Comparison of ENCODE assay signal across 31 cellular contexts in genomic region chr3:10374311-10374710, GRCh38. TPM values are rescaled to one million over a fixed set of nuclear protein-coding genes. Genes with fewer than 3 reads are reported as not detected.
DNase-seq lines count a peak whose midpoint lies in the region; ATAC-seq, FAIRE-seq and TF ChIP-seq lines count a peak whose summit lies in the region.
"Had no signal": no experiment of that assay in that cellular context is flagged by ENCODE, and none has a peak within 500 bp of the region (broad histone marks: within the 10 kb centered on the region; RNA-seq: fewer than 3 reads in every experiment).

No MANE protein-coding gene starts in this region.

- H3K9ac ChIP-seq in HepG2 (ENCODE audit: insufficient read depth, low read depth, low read length) = no peak overlapping the region

- no TSS peak for BruUV-seq in HepG2 (replicated peaks; lab: Mats Ljungman, UMichigan)

- no peaks in the 10 kb centered on the region for H4K20me1 ChIP-seq in HepG2 (ENCODE audit: insufficient read depth, low read length)
- no peaks in the 10 kb centered on the region for H4K20me1 ChIP-seq in osteoblast (ENCODE audit: insufficient read depth, low read length)

- H3K4me1 ChIP-seq in HepG2 (ENCODE audit: insufficient read depth, low read length) = no peaks in the 10 kb centered on the region
- H3K4me1 ChIP-seq in right lobe of liver = no peaks in the 10 kb centered on the region
- H3K4me1 ChIP-seq in osteoblast (ENCODE audit: insufficient read depth, low read length) = peaks cover 19% of the 10 kb centered on the region
- H3K4me1 ChIP-seq in vagina = no peaks in the 10 kb centered on the region
- H3K4me1 ChIP-seq: colonic mucosa, testis, uterus had no signal

- H2AFZ ChIP-seq in HepG2 (ENCODE audit: low read length) = no peak overlapping the region
- H2AFZ ChIP-seq in osteoblast (ENCODE audit: low read length) = peak overlapping the region; percentile 71

- CTCF ChIA-PET in HepG2 (lab: Yijun Ruan, JAX; ENCODE audit: low intra/inter-chr PET ratio, low total read pairs) = no interaction called here

- POLR2A ChIA-PET in HepG2 (lab: Yijun Ruan, JAX) = no interaction called here

- H3K4me3 ChIP-seq in HepG2 (replicated peaks in 1 of 3; ENCODE audit: insufficient read depth in 1 of 3, low read depth in 2 of 3, low read length in 3 of 3) = no peak overlapping the region
- no peak overlapping the region for H3K4me3 ChIP-seq in right lobe of liver
- H3K4me3 ChIP-seq in osteoblast (ENCODE audit: insufficient read depth, low read length) = no peak overlapping the region
- no peak overlapping the region for H3K4me3 ChIP-seq in vagina
- H3K4me3 ChIP-seq: colonic mucosa, left ventricle myocardium inferior, ovary, right atrium auricular region, SJSA1, testis, uterus had no signal

- no peaks in the 10 kb centered on the region for H3K79me2 ChIP-seq in HepG2 (ENCODE audit: insufficient read depth, low read length)
- H3K79me2 ChIP-seq in osteoblast (ENCODE audit: insufficient read depth, low read length) = no peaks in the 10 kb centered on the region

- no peak for FAIRE-seq in HepG2 (lab: Jason Lieb, UNC)
- FAIRE-seq: bronchial epithelial cell, G401.6 had no signal

- TF ChIP-seq EP300 in HepG2 (IDR thresholded peaks at IDR 0.05; ENCODE audit: low read depth in 2 of 2, low read length in 2 of 2) = no peak
- TF ChIP-seq EP300 in HepG2 (CRISPR knock-in tag; IDR thresholded peaks at IDR 0.05; ENCODE audit: borderline replicate concordance) = no peak

- 51% methylated on average over 9 of the region's 11 CpGs for WGBS in HepG2 (ENCODE audit: low lambda C conversion rate)
- 64% methylated on average over 5 of the region's 11 CpGs for WGBS in right lobe of liver (ENCODE audit: insufficient coverage, low coverage, low lambda C conversion rate, missing lambda C conversion rate)

- ATAC-seq in HepG2 (no peak), right lobe of liver (no peak)
- ATAC-seq: activated CD4-positive, CD25-positive, alpha-beta regulatory T cell treated with anti-CD3 and anti-CD28 coated beads, Interleukin-2, amount 50 U/mL, for 24 hours; effector memory CD8-positive, alpha-beta T cell; natural killer cell treated with Interleukin-12 subunit alpha and Interleukin-12 subunit beta and Interleukin-15 and Interleukin-18, amount 100 ng/mL, for 72 hours; stimulated activated memory B cell treated with anti-CD40 and anti-IgM and Interleukin-4, amounts not matched to agents 10 μg/mL and 1 μg/mL and 100 μg/mL, for 72 hours had no signal

- DNase-seq in HepG2 (ENCODE audit: low spot score) (no peak), right lobe of liver (no peak), fibroblast of gingiva (ENCODE audit: low read depth) (peak; percentile 60), osteoblast (ENCODE audit: insufficient read length, low spot score, missing footprints) (no peak), occipital lobe (lab: John Stamatoyannopoulos, UW) (no peak), iPS-NIHi7 (ENCODE audit: extremely low spot score) (no peak), vagina (ENCODE audit: extremely low spot score in 2 of 2) (no peak)
- no peak for DNase-seq in activated naive CD4-positive, alpha-beta T cell (lab: John Stamatoyannopoulos, UW)
- DNase-seq: activated CD4-positive, alpha-beta memory T cell treated with anti-CD3 and anti-CD28 coated beads, Interleukin-2, amount 10 ng/mL, durations not matched to agents 7 days and 5 days; AML-193; colonic mucosa; effector memory CD8-positive, alpha-beta T cell; foreskin melanocyte; KG1; left ventricle myocardium inferior; NCI-H1417; NCI-H2107; NCI-H748 treated with DMSO at 0.1 percent for 48 hours; ovary; RPMI8226; stimulated activated CD4-positive, alpha-beta T cell treated with anti-CD3 and anti-CD28 coated beads, Interleukin-12 subunit alpha, Interleukin-12 subunit beta, amount 100 ng/mL, for 4 hours; stimulated activated CD4-positive, alpha-beta T cell treated with anti-CD3 and anti-CD28 coated beads, Interleukin-4, amount 100 ng/mL, for 1 hour; testis; uterus had no signal

- TF ChIP-seq POLR2A in HepG2 (IDR thresholded peaks at IDR 0.05; ENCODE audit: insufficient read depth in 1 of 2, low read depth in 2 of 2, low read length in 2 of 2) (no peak), right lobe of liver (IDR thresholded peaks at IDR 0.05) (no peak), vagina (IDR thresholded peaks at IDR 0.05) (no peak)

- H3K4me2 ChIP-seq in HepG2 (ENCODE audit: low read depth, low read length) (no peak overlapping the region), osteoblast (ENCODE audit: insufficient read depth, low read length) (no peak overlapping the region)

- no peak overlapping the region for H3K27ac ChIP-seq in HepG2 (ENCODE audit: extremely low read length, insufficient read depth, low read length)
- no peak overlapping the region for H3K27ac ChIP-seq in right lobe of liver
- no peak overlapping the region for H3K27ac ChIP-seq in osteoblast (ENCODE audit: low read depth, low read length)
- H3K27ac ChIP-seq in vagina = no peak overlapping the region
- H3K27ac ChIP-seq: colonic mucosa, left ventricle myocardium inferior, ovary, right atrium auricular region, SJSA1, testis, uterus had no signal

- in situ Hi-C loops in HepG2 (cut with HindIII; ENCODE audit: extremely low pct_ligation_motif_present, low pct_unique_long_range_greater_than_20kb) = no loop called here

- H3K36me3 ChIP-seq in HepG2 (replicated peaks in 1 of 2; ENCODE audit: control insufficient read depth in 1 of 2, insufficient read depth in 2 of 2, low read length in 2 of 2) = no peaks in the 10 kb centered on the region; a peak in 1 of 5 replicates
- peaks cover 0 to 28% (median 13%) of the 10 kb centered on the region in 4 donors for H3K36me3 ChIP-seq in right lobe of liver
- H3K36me3 ChIP-seq in osteoblast (ENCODE audit: insufficient read depth, low read length) = no peaks in the 10 kb centered on the region
- no peaks in the 10 kb centered on the region for H3K36me3 ChIP-seq in vagina
- H3K36me3 ChIP-seq: colonic mucosa, left ventricle myocardium inferior, ovary, right atrium auricular region, SJSA1, uterus had no signal

- H3K9me3 ChIP-seq in HepG2 (ENCODE audit: low read length) = no peaks in the 10 kb centered on the region
- H3K9me3 ChIP-seq in right lobe of liver = no peaks in the 10 kb centered on the region
- H3K9me3 ChIP-seq in osteoblast (ENCODE audit: low read depth, low read length) = peaks cover 4% of the 10 kb centered on the region
- H3K9me3 ChIP-seq in vagina = no peaks in the 10 kb centered on the region
- H3K9me3 ChIP-seq: colonic mucosa, ovary, SJSA1, testis, uterus had no signal

- TF ChIP-seq RAD21 in HepG2 (CRISPR knock-in tag; IDR thresholded peaks at IDR 0.05) = no peak

- intact Hi-C loops in HepG2 (cut with micrococcal nuclease; ENCODE audit: unreplicated experiment) = no loop called here
- intact Hi-C loops in right lobe of liver (cut with DNase I) = no loop called here
- intact Hi-C loops in vagina (cut with DNase I) = no loop called here

- TF ChIP-seq CTCF in HepG2 (CRISPR knock-in tag; IDR thresholded peaks at IDR 0.05) = no peak
- no peak for TF ChIP-seq CTCF in right lobe of liver (IDR thresholded peaks at IDR 0.05)
- TF ChIP-seq CTCF in osteoblast (IDR thresholded peaks at IDR 0.05; ENCODE audit: extremely low read depth, low read depth, low read length) = peak; percentile 5
- no peak for TF ChIP-seq CTCF in vagina (IDR thresholded peaks at IDR 0.05)

- peaks cover 0 to 6% of the 10 kb centered on the region in 2 experiments; a peak in 3 of 5 replicates for H3K27me3 ChIP-seq in HepG2 (ENCODE audit: control insufficient read depth in 1 of 2, insufficient read depth in 2 of 2, low read length in 2 of 2)
- H3K27me3 ChIP-seq in right lobe of liver = no peaks in the 10 kb centered on the region
- H3K27me3 ChIP-seq in osteoblast (ENCODE audit: insufficient read depth, low read length) = no peaks in the 10 kb centered on the region
- H3K27me3 ChIP-seq in vagina = no peaks in the 10 kb centered on the region
- H3K27me3 ChIP-seq: colonic mucosa, ovary, right atrium auricular region, SJSA1, testis, uterus had no signal

TF ChIP-seq in HepG2, 621 proteins besides CTCF, POLR2A, EP300 and RAD21 (continues in another document):
- TF ChIP-seq ZC3H13 (CRISPR knock-in tag; IDR thresholded peaks at IDR 0.05) = no peak

RNA-seq across cellular contexts. Expression of gene SEC13, which starts 53.4 kb away (rescaled TPM):
- 391 and 418 TPM in 2 replicates for total RNA-seq in HepG2 (2016; rRNA removed; fragmentation: Illumina TruSeq; extraction: Trizol)
- total RNA-seq in HepG2 (2016; cell fraction: cytosol; rRNA removed; fragmentation: Illumina TruSeq; extraction: Trizol; ENCODE audit: low read depth) = 232 and 239 TPM in 2 replicates
- 366 and 400 TPM in 2 replicates for total RNA-seq in HepG2 (2016; cell fraction: insoluble cytoplasmic fraction; rRNA removed; fragmentation: Illumina TruSeq; extraction: Trizol)
- total RNA-seq in HepG2 (2016; cell fraction: membrane; rRNA removed; fragmentation: Illumina TruSeq; extraction: Trizol) = 335 TPM in 2 replicates
- total RNA-seq in HepG2 (2016; cell fraction: nucleus; rRNA removed; fragmentation: Illumina TruSeq; extraction: Trizol) = 176 and 181 TPM in 2 replicates
- 266 and 288 TPM in 2 replicates for polyA plus RNA-seq in HepG2 (2011; rRNA removed)
- 264 and 374 TPM in 2 replicates for polyA plus RNA-seq in HepG2 (2011; cell fraction: cytosol; rRNA removed)
- 204 and 219 TPM in 2 replicates for polyA plus RNA-seq in HepG2 (2011; cell fraction: nucleus; rRNA removed)
- polyA plus RNA-seq in HepG2 (2012) = 224 and 231 TPM in 2 replicates
- polyA plus RNA-seq in HepG2 (2016; cell fraction: cytosol; fragmentation: Illumina TruSeq; extraction: Trizol; ENCODE audit: low read depth) = 171 and 195 TPM in 2 replicates
- polyA plus RNA-seq in HepG2 (2016; cell fraction: insoluble cytoplasmic fraction; fragmentation: Illumina TruSeq; extraction: Trizol; ENCODE audit: low read depth) = 327 and 374 TPM in 2 replicates
- 204 and 212 TPM in 2 replicates for polyA plus RNA-seq in HepG2 (2016; cell fraction: membrane; fragmentation: Illumina TruSeq; extraction: Trizol; ENCODE audit: low read depth)
- 222 and 239 TPM in 2 replicates for polyA plus RNA-seq in HepG2 (2016; cell fraction: nucleus; fragmentation: Illumina TruSeq; extraction: Trizol; ENCODE audit: insufficient read depth, low read depth)
- 289 and 526 TPM in 2 replicates for polyA minus RNA-seq in HepG2 (2011; rRNA and poly(A)+ RNA removed; ENCODE audit: low replicate concordance)
- 174 and 198 TPM in 2 replicates for polyA minus RNA-seq in HepG2 (2011; cell fraction: cytosol; rRNA and poly(A)+ RNA removed)
- 192 and 208 TPM in 2 replicates for polyA minus RNA-seq in HepG2 (2011; cell fraction: nucleus; rRNA and poly(A)+ RNA removed)
- 10 to 100 TPM; 49.1 to 74.7 (median 64.4) TPM for total RNA-seq in right lobe of liver
- total RNA-seq in osteoblast = 201 and 204 TPM in 2 replicates
- 56.3 TPM for total RNA-seq in occipital lobe
- 66.5 TPM for total RNA-seq in vagina
